In the genomic region with DNA sequence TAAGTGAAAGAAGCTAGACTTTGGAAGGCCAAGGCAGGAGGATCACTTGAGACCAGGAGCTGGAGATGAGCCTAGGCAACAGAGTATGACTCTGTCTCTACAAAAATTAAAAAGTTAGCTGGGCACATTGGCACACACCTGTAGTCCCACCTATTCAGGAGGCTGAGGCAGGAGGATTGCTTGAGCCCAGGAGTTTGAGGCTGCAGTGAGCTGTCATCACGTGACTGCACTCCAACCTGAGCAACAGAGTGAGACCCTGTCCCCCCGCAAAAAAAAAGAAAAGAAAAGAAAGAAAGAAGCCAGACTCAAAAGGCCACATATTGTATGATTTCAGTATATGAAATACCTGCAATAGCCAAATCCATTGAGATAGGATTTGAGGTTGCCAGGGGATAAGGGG, we compare ENCODE assay signal across 39 cellular contexts. TPM values are rescaled to one million over a fixed set of nuclear protein-coding genes. Genes with fewer than 3 reads are reported as not detected.
"Had no signal": no experiment of that assay in that cellular context is flagged by ENCODE, and none has a peak within 500 bp of the region (broad histone marks: within the 10 kb centered on the region; RNA-seq: fewer than 3 reads in every experiment).

No MANE protein-coding gene starts in this region.

- ATAC-seq: activated naive CD4-positive, alpha-beta T cell treated with anti-CD3 and anti-CD28 coated beads, Interleukin-2, amount 50 U/mL, for 72 hours; activated naive CD8-positive, alpha-beta T cell treated with anti-CD3 and anti-CD28 coated beads, Interleukin-2, amount 50 U/mL, for 24 hours; activated T-cell treated with anti-CD3 and anti-CD28 coated beads, Interleukin-2, amount 50 U/mL, for 4 hours; activated T-cell treated with anti-CD3 and anti-CD28 coated beads, Interleukin-2, amount 50 U/mL, for 72 hours; activated T-helper 17 cell treated with anti-CD3 and anti-CD28 coated beads, Interleukin-2, amount 50 U/mL, for 72 hours; body of pancreas had no signal

- FAIRE-seq: astrocyte, bronchial epithelial cell had no signal

- H3K4me3 ChIP-seq: adrenal gland, ascending aorta, body of pancreas, breast epithelium, cardiac muscle cell had no signal

- H3K27ac ChIP-seq: adrenal gland, ascending aorta, body of pancreas, brain microvascular endothelial cell, breast epithelium, cardiac muscle cell had no signal

- H3K9me3 ChIP-seq: adrenal gland had no signal

- H3K4me1 ChIP-seq: adrenal gland, ascending aorta, breast epithelium had no signal

- H3K27me3 ChIP-seq: adrenal gland, ascending aorta, body of pancreas, brain microvascular endothelial cell, breast epithelium, cardiac muscle cell had no signal

- DNase-seq: activated effector memory CD4-positive, alpha-beta T cell treated with anti-CD3 and anti-CD28 coated beads, Interleukin-2, amount 50 U/mL, for 16 hours; activated effector memory CD4-positive, alpha-beta T cell treated with Interleukin-2 at 50 U/mL for 16 hours; activated gamma-delta T cell; activated gamma-delta T cell treated with Interleukin-2 at 50 U/mL for 16 hours; activated naive CD4-positive, alpha-beta T cell; activated naive CD4-positive, alpha-beta T cell treated with anti-CD3 and anti-CD28 coated beads for 36 hours; activated naive CD4-positive, alpha-beta T cell treated with anti-CD3 and anti-CD28 coated beads, Interleukin-2, amount 10 ng/mL, durations not matched to agents 7 days and 5 days; activated naive CD4-positive, alpha-beta T cell treated with anti-CD3 and anti-CD28 coated beads, Interleukin-2, amount 50 U/mL, for 16 hours; activated naive CD4-positive, alpha-beta T cell treated with Interleukin-2 at 50 U/mL for 16 hours; activated naive CD8-positive, alpha-beta T cell treated with anti-CD3 and anti-CD28 coated beads for 36 hours; activated naive CD8-positive, alpha-beta T cell treated with anti-CD3 and anti-CD28 coated beads, Interleukin-2, amount 10 ng/mL, durations not matched to agents 7 days and 5 days; activated naive CD8-positive, alpha-beta T cell treated with anti-CD3 and anti-CD28 coated beads, Interleukin-2, amount 50 U/mL, for 24 hours; activated T-cell treated with anti-CD3 and anti-CD28 coated beads, Interleukin-2, amount 50 U/mL, for 24 hours; activated T-cell treated with anti-CD3 and anti-CD28 coated beads, Interleukin-2, amount 50 U/mL, for 4 hours; activated T-cell treated with anti-CD3 and anti-CD28 coated beads, Interleukin-2, amount 50 U/mL, for 48 hours; activated T-cell treated with anti-CD3 and anti-CD28 coated beads, Interleukin-2, amount 50 U/mL, for 72 hours; amniotic stem cell; amygdala; anterior cingulate cortex; aorta; body of pancreas; brain microvascular endothelial cell; caudate nucleus; central memory CD4-positive, alpha-beta T cell; cerebellar nuclear complex had no signal

- H3K36me3 ChIP-seq: adrenal gland, ascending aorta, brain microvascular endothelial cell, breast epithelium, cardiac muscle cell had no signal

RNA-seq across cellular contexts. Expression of a gene that starts 24.7 kb away (rescaled TPM):
- total RNA-seq: activated naive CD4-positive, alpha-beta T cell treated with anti-CD3 and anti-CD28 coated beads for 36 hours; activated naive CD4-positive, alpha-beta T cell treated with anti-CD3 and anti-CD28 coated beads, Interleukin-2, amount 50 U/mL, for 72 hours; activated naive CD8-positive, alpha-beta T cell treated with anti-CD3 and anti-CD28 coated beads for 36 hours; activated naive CD8-positive, alpha-beta T cell treated with anti-CD3 and anti-CD28 coated beads, Interleukin-2, amount 10 ng/mL, durations not matched to agents 7 days and 5 days; activated T-cell treated with anti-CD3 and anti-CD28 coated beads, Interleukin-2, amount 50 U/mL, for 4 hours; activated T-cell treated with anti-CD3 and anti-CD28 coated beads, Interleukin-2, amount 50 U/mL, for 72 hours; activated T-helper 1 cell treated with anti-CD3 and anti-CD28 coated beads, Interleukin-12 subunit alpha, Interleukin-12 subunit beta, Interleukin-2, Interleukin-4 antibody, amounts not matched to agents 30 ng/mL and 10 ng/mL and 1 ng/mL, durations not matched to agents 14 hours and 24 hours and 36 hours; activated T-helper 17 cell treated with anti-CD3 and anti-CD28 coated beads, Interleukin-2, amount 50 U/mL, for 72 hours; activated T-helper 2 cell treated with anti-CD3 and anti-CD28 coated beads, Interferon-gamma antibody, Interleukin-2, Interleukin-4, amounts not matched to agents 10 μg/mL and 5 μg/mL and 100 μg/mL, durations not matched to agents 14 hours and 24 hours and 36 hours; adrenal gland; aorta; ascending aorta; astrocyte; body of pancreas; cardiac muscle cell; cardiac septum; cerebellum; chondrocyte had no signal
- polyA plus RNA-seq: adrenal gland, aorta, cardiac muscle cell had no signal

RNA-seq across cellular contexts. Expression of a gene that starts 43.7 kb away (rescaled TPM):
- total RNA-seq: activated naive CD4-positive, alpha-beta T cell treated with anti-CD3 and anti-CD28 coated beads for 36 hours; activated naive CD4-positive, alpha-beta T cell treated with anti-CD3 and anti-CD28 coated beads, Interleukin-2, amount 50 U/mL, for 72 hours; activated naive CD8-positive, alpha-beta T cell treated with anti-CD3 and anti-CD28 coated beads for 36 hours; activated naive CD8-positive, alpha-beta T cell treated with anti-CD3 and anti-CD28 coated beads, Interleukin-2, amount 10 ng/mL, durations not matched to agents 7 days and 5 days; activated T-cell treated with anti-CD3 and anti-CD28 coated beads, Interleukin-2, amount 50 U/mL, for 4 hours; activated T-cell treated with anti-CD3 and anti-CD28 coated beads, Interleukin-2, amount 50 U/mL, for 72 hours; activated T-helper 1 cell treated with anti-CD3 and anti-CD28 coated beads, Interleukin-12 subunit alpha, Interleukin-12 subunit beta, Interleukin-2, Interleukin-4 antibody, amounts not matched to agents 30 ng/mL and 10 ng/mL and 1 ng/mL, durations not matched to agents 14 hours and 24 hours and 36 hours; activated T-helper 17 cell treated with anti-CD3 and anti-CD28 coated beads, Interleukin-2, amount 50 U/mL, for 72 hours; activated T-helper 2 cell treated with anti-CD3 and anti-CD28 coated beads, Interferon-gamma antibody, Interleukin-2, Interleukin-4, amounts not matched to agents 10 μg/mL and 5 μg/mL and 100 μg/mL, durations not matched to agents 14 hours and 24 hours and 36 hours; ascending aorta; body of pancreas; breast epithelium; bronchial epithelial cell; cardiac muscle cell; cardiac septum; chondrocyte had no signal
- polyA plus RNA-seq: adipose tissue, aorta, cardiac muscle cell had no signal
